In genomic region chr1:191152776-191153175, GRCh38 we compare ENCODE assay signal across 17 cellular contexts.
"Had no signal": no experiment of that assay in that cellular context is flagged by ENCODE, and none has a peak within 500 bp of the region (broad histone marks: within the 10 kb centered on the region; RNA-seq: fewer than 3 reads in every experiment).

No MANE protein-coding gene starts in this region.

- H3K9me3 ChIP-seq: ascending aorta, esophagus muscularis mucosa, right atrium auricular region, tibial artery had no signal

- DNase-seq: activated CD4-positive, alpha-beta T cell treated with anti-CD3 and anti-CD28 coated beads for 36 hours; activated CD8-positive, alpha-beta memory T cell treated with anti-CD3 and anti-CD28 coated beads, Interleukin-2, amount 50 U/mL, for 48 hours; activated CD8-positive, alpha-beta T cell treated with anti-CD3 and anti-CD28 coated beads, Interleukin-2, amount 10 ng/mL, durations not matched to agents 7 days and 5 days; dorsolateral prefrontal cortex; hypothalamus; immature natural killer cell; naive B cell; posterior cingulate gyrus; small intestine; tibial artery had no signal

- H3K4me1 ChIP-seq: ascending aorta, esophagus muscularis mucosa, right atrium auricular region, tibial artery had no signal

- H3K36me3 ChIP-seq: ascending aorta, esophagus muscularis mucosa, neutrophil, right atrium auricular region, tibial artery had no signal

- H3K27ac Mint-ChIP-seq: activated CD4-positive, alpha-beta T cell treated with anti-CD3 and anti-CD28 coated beads for 36 hours; activated CD8-positive, alpha-beta T cell treated with anti-CD3 and anti-CD28 coated beads, Interleukin-2, amount 10 ng/mL, durations not matched to agents 7 days and 5 days; immature natural killer cell; naive B cell; stimulated activated effector memory CD8-positive, alpha-beta T cell treated with anti-CD3 and anti-CD28 coated beads, Interleukin-12 subunit alpha, Interleukin-12 subunit beta, amount 100 ng/mL, for 72 hours had no signal

- H3K27ac ChIP-seq: ascending aorta, dorsolateral prefrontal cortex, esophagus muscularis mucosa, neutrophil, right atrium auricular region, tibial artery, VCaP had no signal

- H3K4me3 Mint-ChIP-seq: activated CD4-positive, alpha-beta T cell treated with anti-CD3 and anti-CD28 coated beads for 36 hours; activated CD8-positive, alpha-beta T cell treated with anti-CD3 and anti-CD28 coated beads, Interleukin-2, amount 10 ng/mL, durations not matched to agents 7 days and 5 days; immature natural killer cell; naive B cell; stimulated activated effector memory CD8-positive, alpha-beta T cell treated with anti-CD3 and anti-CD28 coated beads, Interleukin-12 subunit alpha, Interleukin-12 subunit beta, amount 100 ng/mL, for 72 hours had no signal

- H3K27me3 ChIP-seq: ascending aorta, dorsolateral prefrontal cortex, esophagus muscularis mucosa, neutrophil, right atrium auricular region, tibial artery had no signal

- H3K27me3 Mint-ChIP-seq: activated CD4-positive, alpha-beta T cell treated with anti-CD3 and anti-CD28 coated beads for 36 hours; naive B cell had no signal

- H3K4me3 ChIP-seq: ascending aorta, dorsolateral prefrontal cortex, esophagus muscularis mucosa, lung, right atrium auricular region, tibial artery had no signal

- H3K36me3 Mint-ChIP-seq: immature natural killer cell; naive B cell; stimulated activated effector memory CD8-positive, alpha-beta T cell treated with anti-CD3 and anti-CD28 coated beads, Interleukin-12 subunit alpha, Interleukin-12 subunit beta, amount 100 ng/mL, for 72 hours had no signal

- H3K4me1 Mint-ChIP-seq: activated CD4-positive, alpha-beta T cell treated with anti-CD3 and anti-CD28 coated beads for 36 hours; immature natural killer cell; naive B cell; stimulated activated effector memory CD8-positive, alpha-beta T cell treated with anti-CD3 and anti-CD28 coated beads, Interleukin-12 subunit alpha, Interleukin-12 subunit beta, amount 100 ng/mL, for 72 hours had no signal

- ATAC-seq: activated CD4-positive, alpha-beta T cell treated with anti-CD3 and anti-CD28 coated beads for 36 hours; activated CD8-positive, alpha-beta T cell treated with anti-CD3 and anti-CD28 coated beads, Interleukin-2, amount 10 ng/mL, durations not matched to agents 7 days and 5 days; stimulated activated effector memory CD8-positive, alpha-beta T cell treated with anti-CD3 and anti-CD28 coated beads, Interleukin-12 subunit alpha, Interleukin-12 subunit beta, amount 100 ng/mL, for 72 hours had no signal
